23 cellular contexts compared by ENCODE assay signal in genomic region chr11:111525456-111525855, GRCh38. TPM values are rescaled to one million over a fixed set of nuclear protein-coding genes. Genes with fewer than 3 reads are reported as not detected.
DNase-seq lines count a peak whose midpoint lies in the region; ATAC-seq and TF ChIP-seq lines count a peak whose summit lies in the region.
"Had no signal": no experiment of that assay in that cellular context is flagged by ENCODE, and none has a peak within 500 bp of the region (broad histone marks: within the 10 kb centered on the region; RNA-seq: fewer than 3 reads in every experiment).

No MANE protein-coding gene starts in this region.

- peaks cover 44% of the 10 kb centered on the region for H3K4me1 ChIP-seq in foreskin keratinocyte
- H3K4me1 ChIP-seq: Peyer's patch had no signal

- H3K27me3 ChIP-seq in foreskin keratinocyte = no peaks in the 10 kb centered on the region
- H3K27me3 ChIP-seq: Peyer's patch had no signal

- H3K4me1 Mint-ChIP-seq in activated naive CD8-positive, alpha-beta T cell (ENCODE audit: low read depth) = peaks cover 72% of the 10 kb centered on the region
- peaks cover 85% of the 10 kb centered on the region for H3K4me1 Mint-ChIP-seq in activated naive CD8-positive, alpha-beta T cell treated with anti-CD3 and anti-CD28 coated beads, Interleukin-2, amount 50 U/mL, for 24 hours
- peaks cover 47% of the 10 kb centered on the region for H3K4me1 Mint-ChIP-seq in activated T-helper 1 cell treated with anti-CD3 and anti-CD28 coated beads, Interleukin-12 subunit alpha, Interleukin-12 subunit beta, Interleukin-2, Interleukin-4 antibody, amounts not matched to agents 30 ng/mL and 10 ng/mL and 1 ng/mL, durations not matched to agents 14 hours and 24 hours and 36 hours (ENCODE audit: low read depth)

- H3K27ac ChIP-seq in foreskin keratinocyte = peak overlapping the region; percentile 74
- H3K27ac ChIP-seq: C4-2B, Peyer's patch had no signal

- no peak overlapping the region for H3K4me3 Mint-ChIP-seq in activated naive CD8-positive, alpha-beta T cell
- H3K4me3 Mint-ChIP-seq in activated naive CD8-positive, alpha-beta T cell treated with anti-CD3 and anti-CD28 coated beads, Interleukin-2, amount 50 U/mL, for 24 hours = no peak overlapping the region
- H3K4me3 Mint-ChIP-seq in activated T-helper 1 cell treated with anti-CD3 and anti-CD28 coated beads, Interleukin-12 subunit alpha, Interleukin-12 subunit beta, Interleukin-2, Interleukin-4 antibody, amounts not matched to agents 30 ng/mL and 10 ng/mL and 1 ng/mL, durations not matched to agents 14 hours and 24 hours and 36 hours = no peak overlapping the region

- intact Hi-C loops in activated T-helper 1 cell treated with anti-CD3 and anti-CD28 coated beads, Interleukin-12 subunit alpha, Interleukin-12 subunit beta, Interleukin-2, Interleukin-4 antibody, amounts not matched to agents 30 ng/mL and 10 ng/mL and 1 ng/mL, durations not matched to agents 14 hours and 24 hours and 36 hours (cut with micrococcal nuclease) = loop anchor here (5.0 kb wide), 1 partner anchor 412 kb away; the partner anchor contains the start of gene DIXDC1

- ATAC-seq in activated naive CD8-positive, alpha-beta T cell treated with anti-CD3 and anti-CD28 coated beads, Interleukin-2, amount 50 U/mL, for 24 hours = no peak
- no peak for ATAC-seq in foreskin keratinocyte
- ATAC-seq: HCT116, Right ventricle myocardium inferior had no signal

- no peaks in the 10 kb centered on the region for H3K27me3 Mint-ChIP-seq in activated naive CD8-positive, alpha-beta T cell
- no peaks in the 10 kb centered on the region for H3K27me3 Mint-ChIP-seq in activated naive CD8-positive, alpha-beta T cell treated with anti-CD3 and anti-CD28 coated beads, Interleukin-2, amount 50 U/mL, for 24 hours
- H3K27me3 Mint-ChIP-seq in activated T-helper 1 cell treated with anti-CD3 and anti-CD28 coated beads, Interleukin-12 subunit alpha, Interleukin-12 subunit beta, Interleukin-2, Interleukin-4 antibody, amounts not matched to agents 30 ng/mL and 10 ng/mL and 1 ng/mL, durations not matched to agents 14 hours and 24 hours and 36 hours (ENCODE audit: insufficient read depth) = no peaks in the 10 kb centered on the region

- DNase-seq in activated naive CD8-positive, alpha-beta T cell treated with anti-CD3 and anti-CD28 coated beads, Interleukin-2, amount 50 U/mL, for 24 hours = no peak
- no peak for DNase-seq in activated T-helper 1 cell treated with anti-CD3 and anti-CD28 coated beads, Interleukin-12 subunit alpha, Interleukin-12 subunit beta, Interleukin-2, Interleukin-4 antibody, amounts not matched to agents 30 ng/mL and 10 ng/mL and 1 ng/mL, durations not matched to agents 14 hours and 24 hours and 36 hours (ENCODE audit: low spot score)
- DNase-seq in foreskin keratinocyte (peak in 1 of 2 donors; percentile 60), NCI-H82 (lab: John Stamatoyannopoulos, UW) (no peak), foreskin melanocyte (no peak), SIG-M5 (lab: John Stamatoyannopoulos, UW) (no peak)
- DNase-seq: Calu3; CD8-positive, alpha-beta memory T cell; DMS153; KG1; NCI-H1105 treated with DMSO at 0.1 percent for 48 hours; NCI-H2081 treated with DMSO at 0.1 percent for 48 hours; NCI-H2171 treated with DMSO at 0.1 percent for 48 hours; NCI-H524 treated with DMSO at 0.1 percent for 48 hours; Peyer's patch had no signal

- no peaks in the 10 kb centered on the region for H3K36me3 Mint-ChIP-seq in activated naive CD8-positive, alpha-beta T cell
- H3K36me3 Mint-ChIP-seq in activated naive CD8-positive, alpha-beta T cell treated with anti-CD3 and anti-CD28 coated beads, Interleukin-2, amount 50 U/mL, for 24 hours (ENCODE audit: low read depth) = no peaks in the 10 kb centered on the region
- peaks cover 2% of the 10 kb centered on the region for H3K36me3 Mint-ChIP-seq in activated T-helper 1 cell treated with anti-CD3 and anti-CD28 coated beads, Interleukin-12 subunit alpha, Interleukin-12 subunit beta, Interleukin-2, Interleukin-4 antibody, amounts not matched to agents 30 ng/mL and 10 ng/mL and 1 ng/mL, durations not matched to agents 14 hours and 24 hours and 36 hours (ENCODE audit: low read depth)
- H3K36me3 Mint-ChIP-seq: CD8-positive, alpha-beta memory T cell had no signal

- TF ChIP-seq CTCF in foreskin keratinocyte (conservative IDR thresholded peaks at IDR 0.05) = no peak

- no peaks in the 10 kb centered on the region for H3K9me3 Mint-ChIP-seq in activated naive CD8-positive, alpha-beta T cell (ENCODE audit: low read depth)
- no peaks in the 10 kb centered on the region for H3K9me3 Mint-ChIP-seq in activated naive CD8-positive, alpha-beta T cell treated with anti-CD3 and anti-CD28 coated beads, Interleukin-2, amount 50 U/mL, for 24 hours
- no peaks in the 10 kb centered on the region for H3K9me3 Mint-ChIP-seq in activated T-helper 1 cell treated with anti-CD3 and anti-CD28 coated beads, Interleukin-12 subunit alpha, Interleukin-12 subunit beta, Interleukin-2, Interleukin-4 antibody, amounts not matched to agents 30 ng/mL and 10 ng/mL and 1 ng/mL, durations not matched to agents 14 hours and 24 hours and 36 hours
- H3K9me3 Mint-ChIP-seq: CD8-positive, alpha-beta memory T cell had no signal

- peak overlapping the region; percentile 86 for H3K27ac Mint-ChIP-seq in activated naive CD8-positive, alpha-beta T cell
- no peak overlapping the region for H3K27ac Mint-ChIP-seq in activated naive CD8-positive, alpha-beta T cell treated with anti-CD3 and anti-CD28 coated beads, Interleukin-2, amount 50 U/mL, for 24 hours
- H3K27ac Mint-ChIP-seq in activated T-helper 1 cell treated with anti-CD3 and anti-CD28 coated beads, Interleukin-12 subunit alpha, Interleukin-12 subunit beta, Interleukin-2, Interleukin-4 antibody, amounts not matched to agents 30 ng/mL and 10 ng/mL and 1 ng/mL, durations not matched to agents 14 hours and 24 hours and 36 hours = peak overlapping the region; percentile 11
- H3K27ac Mint-ChIP-seq: CD8-positive, alpha-beta memory T cell had no signal

RNA-seq across cellular contexts. Expression of gene HOATZ, which starts 10.9 kb away (rescaled TPM):
- total RNA-seq in activated T-helper 1 cell treated with anti-CD3 and anti-CD28 coated beads, Interleukin-12 subunit alpha, Interleukin-12 subunit beta, Interleukin-2, Interleukin-4 antibody, amounts not matched to agents 30 ng/mL and 10 ng/mL and 1 ng/mL, durations not matched to agents 14 hours and 24 hours and 36 hours = not detected in 2 replicates
- total RNA-seq in foreskin keratinocyte = not detected in 2 replicates
- not detected in 2 replicates for polyA plus RNA-seq in foreskin keratinocyte
- total RNA-seq: Calu3; CD8-positive, alpha-beta memory T cell; H1; HT1080; OCI-LY7; Peyer's patch; Right ventricle myocardium inferior; SK-MEL-5 had no signal
- polyA plus RNA-seq: CD8-positive, alpha-beta memory T cell; H1 had no signal

RNA-seq across cellular contexts. Expression of gene BTG4, which starts 13.3 kb away (rescaled TPM):
- total RNA-seq in activated T-helper 1 cell treated with anti-CD3 and anti-CD28 coated beads, Interleukin-12 subunit alpha, Interleukin-12 subunit beta, Interleukin-2, Interleukin-4 antibody, amounts not matched to agents 30 ng/mL and 10 ng/mL and 1 ng/mL, durations not matched to agents 14 hours and 24 hours and 36 hours = not detected in 2 replicates
- total RNA-seq in foreskin keratinocyte = 0.14 and 0.24 TPM in 2 replicates
- polyA plus RNA-seq in foreskin keratinocyte = 0.10 TPM in 1 of 2 replicates, not detected in the other
- total RNA-seq: Calu3; CD8-positive, alpha-beta memory T cell; H1; OCI-LY7; Peyer's patch; Right ventricle myocardium inferior; SK-MEL-5 had no signal
- polyA plus RNA-seq: CD8-positive, alpha-beta memory T cell had no signal

RNA-seq across cellular contexts. Expression of gene LAYN, which starts 15.1 kb away (rescaled TPM):
- 7.5 and 8.0 TPM in 2 replicates for total RNA-seq in activated T-helper 1 cell treated with anti-CD3 and anti-CD28 coated beads, Interleukin-12 subunit alpha, Interleukin-12 subunit beta, Interleukin-2, Interleukin-4 antibody, amounts not matched to agents 30 ng/mL and 10 ng/mL and 1 ng/mL, durations not matched to agents 14 hours and 24 hours and 36 hours
- total RNA-seq in foreskin keratinocyte = 8.1 TPM in 2 replicates
- polyA plus RNA-seq in foreskin keratinocyte = 6.8 and 7.0 TPM in 2 replicates
- total RNA-seq: OCI-LY7, SK-MEL-5 had no signal
